ENCODE assay signal across 21 cellular contexts in the genomic region with DNA sequence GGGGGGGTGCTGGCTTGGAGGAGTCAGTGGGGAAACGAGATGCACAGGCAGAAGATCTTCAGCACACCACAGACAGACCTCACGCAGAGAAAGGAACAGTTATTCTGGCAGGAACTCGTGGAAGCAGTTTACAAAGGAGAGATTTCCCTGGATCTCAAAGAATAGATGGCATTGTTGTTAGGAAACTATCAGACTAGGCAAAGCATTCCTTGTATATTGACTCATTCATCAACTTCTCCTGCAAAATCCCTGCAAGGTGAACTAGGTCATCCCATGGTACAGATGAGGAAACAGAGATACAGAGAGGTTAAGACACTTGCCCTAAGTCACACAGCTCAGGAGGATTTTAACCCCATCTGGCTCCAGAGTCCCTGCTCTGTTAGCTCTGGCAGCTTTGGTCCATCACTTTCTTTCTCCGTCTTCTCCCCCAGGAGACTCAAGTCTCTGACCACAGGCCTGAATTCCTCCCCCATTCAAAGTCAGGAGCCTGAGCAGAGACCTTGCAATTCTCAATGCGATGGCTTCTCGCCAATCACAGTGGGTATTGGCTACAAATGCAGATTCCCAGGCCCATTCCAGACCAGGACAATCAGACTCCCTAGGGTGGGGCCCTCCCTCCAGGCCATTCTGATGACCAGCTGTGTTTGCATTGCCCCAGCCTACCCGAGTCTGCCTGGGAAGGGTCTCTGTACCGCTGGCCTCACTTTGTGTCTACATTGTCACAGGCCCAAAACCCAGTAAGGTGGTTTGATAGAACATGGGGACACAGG. TPM values are rescaled to one million over a fixed set of nuclear protein-coding genes. Genes with fewer than 3 reads are reported as not detected.
DNase-seq lines count a peak whose midpoint lies in the region; ATAC-seq and TF ChIP-seq lines count a peak whose summit lies in the region.
"Had no signal": no experiment of that assay in that cellular context is flagged by ENCODE, and none has a peak within 500 bp of the region (broad histone marks: within the 10 kb centered on the region; RNA-seq: fewer than 3 reads in every experiment).

No MANE protein-coding gene starts in this region.

- H3K79me1 ChIP-seq in H9 (ENCODE audit: insufficient read depth, low read depth, low read length, poor library complexity, severe bottlenecking), result no peaks in the 10 kb centered on the region

- no peak overlapping the region for H3K56ac ChIP-seq in H9 (ENCODE audit: insufficient read length, low read depth, low read length)

- no peak for TF ChIP-seq POLR2A in testis (IDR thresholded peaks at IDR 0.05)

- H3K9me3 ChIP-seq in H9 (ENCODE audit: control insufficient read depth, low read depth, low read length) (no peaks in the 10 kb centered on the region), endodermal cell (ENCODE audit: control insufficient read depth, low read length) (no peaks in the 10 kb centered on the region), testis (no peaks in the 10 kb centered on the region)
- H3K9me3 ChIP-seq: left ventricle myocardium inferior, thoracic aorta had no signal

- no peaks in the 10 kb centered on the region for H3K23me2 ChIP-seq in H9 (ENCODE audit: insufficient read length, low read depth, low read length, poor library complexity, severe bottlenecking)

- H3K4me3 ChIP-seq in endodermal cell (ENCODE audit: low read length) (no peak overlapping the region), testis (no peak overlapping the region)
- H3K4me3 ChIP-seq: left ventricle myocardium inferior, thoracic aorta had no signal

- H3K9me3 Mint-ChIP-seq in H9 (peaks cover 0 to 4% of the 10 kb centered on the region in 2 experiments; a peak in 1 of 5 replicates), endodermal cell (peaks cover 4% of the 10 kb centered on the region)
- H3K9me3 Mint-ChIP-seq: activated naive CD4-positive, alpha-beta T cell treated with anti-CD3 and anti-CD28 coated beads for 36 hours; activated T-cell treated with anti-CD3 and anti-CD28 coated beads, Interleukin-2, amount 50 U/mL, for 4 hours; nephron progenitor cell; stimulated activated naive B cell treated with anti-CD40 and anti-IgM and Interleukin-4, amounts not matched to agents 10 μg/mL and 1 μg/mL and 100 μg/mL, for 72 hours had no signal

- no peak overlapping the region for H4K5ac ChIP-seq in H9 (ENCODE audit: insufficient read length, low read depth, low read length)

- H4K20me1 ChIP-seq in H9 (ENCODE audit: control insufficient read depth, insufficient read depth, insufficient read length), result no peaks in the 10 kb centered on the region

- H2BK15ac ChIP-seq in H9 (ENCODE audit: low read depth, low read length), result no peak overlapping the region

- H3K14ac ChIP-seq in H9 (ENCODE audit: insufficient read depth, low read length), result no peak overlapping the region

- no peak for ATAC-seq in HG03378 (IDR thresholded peaks at IDR 0.05; ENCODE audit: unreplicated experiment)
- ATAC-seq: activated T-cell treated with anti-CD3 and anti-CD28 coated beads, Interleukin-2, amount 50 U/mL, for 4 hours; stimulated activated naive B cell treated with anti-CD40 and anti-IgM and Interleukin-4, amounts not matched to agents 10 μg/mL and 1 μg/mL and 100 μg/mL, for 72 hours had no signal

- no peaks in the 10 kb centered on the region for H3K36me3 ChIP-seq in endodermal cell (ENCODE audit: control insufficient read depth, insufficient read depth, low read length)
- H3K36me3 ChIP-seq in testis (ENCODE audit: low read depth, missing control alignments), result no peaks in the 10 kb centered on the region
- H3K36me3 ChIP-seq: left ventricle myocardium inferior, thoracic aorta had no signal

- no peak overlapping the region for H3K9ac ChIP-seq in H9 (ENCODE audit: extremely low read depth, insufficient read length, low read length)
- H3K9ac ChIP-seq in endodermal cell (ENCODE audit: extremely low read depth, low read length, poor library complexity, severe bottlenecking), result no peak overlapping the region

- H3K4me1 Mint-ChIP-seq in H9 (peaks cover 22 to 32% of the 10 kb centered on the region in 2 experiments), endodermal cell (no peaks in the 10 kb centered on the region)

- H3K4me2 ChIP-seq in H9 (ENCODE audit: insufficient read depth, insufficient read length, low read length), result no peak overlapping the region

- no peak overlapping the region for H3K18ac ChIP-seq in H9 (ENCODE audit: insufficient read length, low read depth, low read length)

- no peak overlapping the region for H2AK5ac ChIP-seq in H9 (ENCODE audit: insufficient read length, low read length)

- TF ChIP-seq CTCF in H9 (conservative IDR thresholded peaks at IDR 0.05) (no peak), endodermal cell (conservative IDR thresholded peaks at IDR 0.05) (no peak), testis (IDR thresholded peaks at IDR 0.05) (no peak), GM13976 (IDR thresholded peaks at IDR 0.05; ENCODE audit: borderline replicate concordance, control extremely low read depth, extremely low read depth, insufficient read depth, missing control alignments) (no peak)

- H3K27ac ChIP-seq in H9 (ENCODE audit: insufficient read length, low read depth, low read length) (no peak overlapping the region), endodermal cell (ENCODE audit: low read depth, low read length) (no peak overlapping the region), testis (no peak overlapping the region)
- H3K27ac ChIP-seq: left ventricle myocardium inferior, thoracic aorta had no signal

- no peak overlapping the region for H4K8ac ChIP-seq in H9 (replicated peaks; ENCODE audit: insufficient read length, low read depth, low read length)

- no peak overlapping the region for H4K91ac ChIP-seq in H9 (ENCODE audit: insufficient read length, low read depth, low read length)

- 0 out of 7 replicates have a peak, but pooled peaks cover 0 to 6% (median 0%) of the 10 kb centered on the region in 3 experiments for H3K36me3 Mint-ChIP-seq in H9 (ENCODE audit: insufficient read depth in 1 of 3, low read depth in 3 of 3)
- H3K36me3 Mint-ChIP-seq in endodermal cell (ENCODE audit: low read depth), result no peaks in the 10 kb centered on the region

- no peak overlapping the region for H2AFZ ChIP-seq in H9 (ENCODE audit: low read length)

- no peak overlapping the region for H2BK12ac ChIP-seq in H9 (ENCODE audit: insufficient read length, low read depth, low read length)

- no peak overlapping the region for H2BK5ac ChIP-seq in H9 (ENCODE audit: insufficient read length, low read length)

- no peak overlapping the region for H2BK20ac ChIP-seq in H9 (ENCODE audit: low read depth, low read length, poor library complexity, severe bottlenecking)

- no peak overlapping the region for H3K23ac ChIP-seq in H9 (ENCODE audit: insufficient read length, low read depth, low read length)

- H3K4me3 Mint-ChIP-seq in H9 (no peak overlapping the region), endodermal cell (no peak overlapping the region)
- H3K4me3 Mint-ChIP-seq: activated naive CD4-positive, alpha-beta T cell treated with anti-CD3 and anti-CD28 coated beads for 36 hours; activated T-cell treated with anti-CD3 and anti-CD28 coated beads, Interleukin-2, amount 50 U/mL, for 4 hours; immature natural killer cell; nephron progenitor cell; stimulated activated naive B cell treated with anti-CD40 and anti-IgM and Interleukin-4, amounts not matched to agents 10 μg/mL and 1 μg/mL and 100 μg/mL, for 72 hours had no signal

- H3K4me1 ChIP-seq in H9 (ENCODE audit: insufficient read depth, low read length), result no peaks in the 10 kb centered on the region
- no peaks in the 10 kb centered on the region for H3K4me1 ChIP-seq in endodermal cell (ENCODE audit: control insufficient read depth, insufficient read depth, low read length)
- no peaks in the 10 kb centered on the region for H3K4me1 ChIP-seq in testis

- no peaks in the 10 kb centered on the region for H3K79me2 ChIP-seq in H9 (ENCODE audit: insufficient read depth, low read length)

- H3K4ac ChIP-seq in H9 (ENCODE audit: low read depth, low read length), result no peak overlapping the region

- H3K27me3 Mint-ChIP-seq in H9 (ENCODE audit: low read depth), result peaks cover 4% of the 10 kb centered on the region
- H3K27me3 Mint-ChIP-seq in endodermal cell (ENCODE audit: insufficient read depth), result no peaks in the 10 kb centered on the region

- WGBS in H9 (ENCODE audit: extremely low coverage, insufficient read length, low lambda C conversion rate), result no CpG with 5 or more reads among the region's 8 CpGs
- WGBS in endodermal cell (ENCODE audit: insufficient coverage in 1 of 2, insufficient read length in 1 of 2), 2 experiments, result 71% methylated on average over 4 to 8 of the region's 8 CpGs
- 73 to 86% methylated on average over 8 of the region's 8 CpGs for WGBS in testis, 2 donors

- no peak for DNase-seq in H9
- peak; percentile 30 for DNase-seq in RPMI7951 (ENCODE audit: low read depth)
- DNase-seq in endodermal cell, result peak; percentile 48
- DNase-seq in renal cortical epithelial cell (ENCODE audit: low read depth), result peak; percentile 21
- no peak for DNase-seq in testis
- no peak for DNase-seq in GM13976 (ENCODE audit: low spot score)
- DNase-seq: activated naive CD4-positive, alpha-beta T cell treated with anti-CD3 and anti-CD28 coated beads for 36 hours; activated T-cell treated with anti-CD3 and anti-CD28 coated beads, Interleukin-2, amount 50 U/mL, for 4 hours; amygdala; caudate nucleus; immature natural killer cell; left ventricle myocardium inferior; NCI-H2107; NCI-H526; nephron progenitor cell; SHP77; small intestine; stimulated activated CD4-positive, alpha-beta T cell treated with anti-CD3 and anti-CD28 coated beads, Interleukin-2, amount 100 ng/mL, for 24 hours; stimulated activated naive B cell treated with anti-CD40 and anti-IgM and Interleukin-4, amounts not matched to agents 10 μg/mL and 1 μg/mL and 100 μg/mL, for 72 hours had no signal

- intact Hi-C loops in testis (cut with DNase I; ENCODE audit: low total_unique reads), result no loop called here

- H3K27ac Mint-ChIP-seq in H9 (peak overlapping the region in 2 of 3 experiments; percentile 37 to 77; a peak in 4 of 7 replicates), endodermal cell (no peak overlapping the region)
- H3K27ac Mint-ChIP-seq: activated naive CD4-positive, alpha-beta T cell treated with anti-CD3 and anti-CD28 coated beads for 36 hours; nephron progenitor cell; stimulated activated naive B cell treated with anti-CD40 and anti-IgM and Interleukin-4, amounts not matched to agents 10 μg/mL and 1 μg/mL and 100 μg/mL, for 72 hours had no signal

- in situ Hi-C loops in GM13976 (cut with MboI; ENCODE audit: low sequenced_read_pairs, unreplicated experiment), result loop anchor here (10.0 to 25.0 kb wide), 2 partner anchors 114 to 568 kb away; no protein-coding TSS in a partner anchor

- H3K27me3 ChIP-seq in H9 (ENCODE audit: insufficient read depth, low read length) (no peaks in the 10 kb centered on the region), endodermal cell (ENCODE audit: control insufficient read depth, insufficient read depth, low read length, poor library complexity, severe bottlenecking) (no peaks in the 10 kb centered on the region), testis (no peaks in the 10 kb centered on the region)

- H2BK120ac ChIP-seq in H9 (ENCODE audit: low read depth, low read length, poor library complexity, severe bottlenecking), result no peak overlapping the region

- no peak overlapping the region for H3T11ph ChIP-seq in H9 (ENCODE audit: low read length)

RNA-seq across cellular contexts. Expression of gene LITAF, which starts 56.4 kb away (rescaled TPM):
- total RNA-seq in H9 (2021), result 249 and 265 TPM in 2 replicates
- 26.5 and 28.1 TPM in 2 replicates for total RNA-seq in RPMI7951 (2014; rRNA removed; shearing (Covaris generic))
- total RNA-seq in endodermal cell, result 10 to 100 TPM; 36.6 to 62.9 TPM
- polyA plus RNA-seq in endodermal cell (2013, experiment 1 of 2), result 85.2 TPM
- 71.3 TPM for polyA plus RNA-seq in endodermal cell (2013, experiment 2 of 2)
- total RNA-seq in renal cortical epithelial cell, result 52.6 and 59.2 TPM in 2 replicates
- total RNA-seq in testis, result 10 to 100 TPM in 1 of 2 donors, 1 to 10 TPM in 1; 9.9 to 13.6 TPM
- 31.5 TPM for polyA plus RNA-seq in testis (ENCODE audit: insufficient read depth, low read depth, low replicate concordance)

Comparison
In these comparisons a context has a peak if more than half of its experiments do, and no peak if none do; other contexts are left out.
1. DNase-seq: peak in RPMI7951 (single experiment), endodermal cell (single experiment) and renal cortical epithelial cell (single experiment); none in H9 (single experiment), testis (single experiment) and GM13976 (single experiment).